Comparison of ENCODE assay signal across 8 cellular contexts in genomic region chr12:110157539-110157938, GRCh38.
"Had no signal": no experiment of that assay in that cellular context is flagged by ENCODE, and none has a peak within 500 bp of the region (broad histone marks: within the 10 kb centered on the region; RNA-seq: fewer than 3 reads in every experiment).

No MANE protein-coding gene starts in this region.

- H3K27ac ChIP-seq: GM23248, HL-60 had no signal

- DNase-seq: GM23248, GOT3, H7, IMR-90, KG1 had no signal

- H2AFZ ChIP-seq: GM23248 had no signal

- H3K4me3 ChIP-seq: GM23248, HAP-1 had no signal

- ATAC-seq: HCT116 had no signal

- H3K9ac ChIP-seq: GM23248 had no signal

- H3K4me1 ChIP-seq: HAP-1 had no signal
